ENCODE assay signal across 8 cellular contexts in genomic region chr14:20412876-20413784, GRCh38. TPM values are rescaled to one million over a fixed set of nuclear protein-coding genes. Genes with fewer than 3 reads are reported as not detected.
DNase-seq lines count a peak whose midpoint lies in the region; ATAC-seq and TF ChIP-seq lines count a peak whose summit lies in the region.

TSS of gene TEP1 (minus strand) at chr14:20413501. CDS start at chr14:20408439, 5,062 bp downstream.

- peak; percentile 63 for ATAC-seq in CD8-positive, alpha-beta T cell
- peak; percentile 69 for ATAC-seq in GM19467 (IDR thresholded peaks at IDR 0.05; ENCODE audit: unreplicated experiment)
- ATAC-seq in activated CD8-positive, alpha-beta memory T cell treated with anti-CD3 and anti-CD28 coated beads, Interleukin-2, amount 10 ng/mL, durations not matched to agents 7 days and 5 days: peak; percentile 93

- H3K4me2 ChIP-seq in mesendoderm (ENCODE audit: low read length): peak within 1 kb of the TSS; percentile 76

- peak; percentile 33 to 82 (median 69) for DNase-seq in CD8-positive, alpha-beta T cell
- DNase-seq in HUDEP-2 (lab: John Stamatoyannopoulos, UW; ENCODE audit: unreplicated experiment in 76 of 76) (peak in 68 of 76 experiments; percentile 8 to 75 (median 52)), NT2/D1 (ENCODE audit: low read depth, low spot score) (peak; percentile 46), endodermal cell (peak; percentile 93), mesendoderm (peak; percentile 92)
- DNase-seq in activated CD8-positive, alpha-beta memory T cell treated with anti-CD3 and anti-CD28 coated beads, Interleukin-2, amount 10 ng/mL, durations not matched to agents 7 days and 5 days: peak; percentile 86
- DNase-seq in stimulated activated CD8-positive, alpha-beta memory T cell treated with anti-CD3 and anti-CD28 coated beads, Interleukin-12 subunit alpha, Interleukin-12 subunit beta, amount 100 ng/mL, for 24 hours (ENCODE audit: extremely low read depth): peak; percentile 51

- no peaks in the 10 kb centered on the region for H3K27me3 Mint-ChIP-seq in CD8-positive, alpha-beta T cell (ENCODE audit: low read depth)
- no peaks in the 10 kb centered on the region for H3K27me3 Mint-ChIP-seq in activated CD8-positive, alpha-beta memory T cell treated with anti-CD3 and anti-CD28 coated beads, Interleukin-2, amount 10 ng/mL, durations not matched to agents 7 days and 5 days
- no peaks in the 10 kb centered on the region for H3K27me3 Mint-ChIP-seq in endodermal cell (ENCODE audit: insufficient read depth)

- H2BK5ac ChIP-seq in mesendoderm (ENCODE audit: low read length): peak within 1 kb of the TSS; percentile 44

- peak within 1 kb of the TSS; percentile 33 for H4K5ac ChIP-seq in mesendoderm (ENCODE audit: low read length)

- peak within 1 kb of the TSS; percentile 97 for H2BK15ac ChIP-seq in mesendoderm (replicated peaks; ENCODE audit: low read depth)

- no peak within 1 kb of the TSS for H2AK5ac ChIP-seq in mesendoderm (ENCODE audit: low read length)

- no peaks in the 10 kb centered on the region for H3K27me3 ChIP-seq in CD8-positive, alpha-beta T cell (ENCODE audit: insufficient read depth, low read length)
- H3K27me3 ChIP-seq in NT2/D1 (ENCODE audit: insufficient read depth, insufficient read length) (peaks cover 5% of the 10 kb centered on the region), endodermal cell (ENCODE audit: control insufficient read depth, insufficient read depth, low read length, poor library complexity, severe bottlenecking) (no peaks in the 10 kb centered on the region), mesendoderm (ENCODE audit: insufficient read depth, low read length, poor library complexity) (no peaks in the 10 kb centered on the region)

- peak within 1 kb of the TSS; percentile 91 for H3K56ac ChIP-seq in mesendoderm (ENCODE audit: low read length)

- H3K18ac ChIP-seq in mesendoderm (ENCODE audit: low read length): peak within 1 kb of the TSS; percentile 94

- H3K9me3 Mint-ChIP-seq in CD8-positive, alpha-beta T cell: no peaks in the 10 kb centered on the region
- no peaks in the 10 kb centered on the region for H3K9me3 Mint-ChIP-seq in activated CD8-positive, alpha-beta memory T cell treated with anti-CD3 and anti-CD28 coated beads, Interleukin-2, amount 10 ng/mL, durations not matched to agents 7 days and 5 days (ENCODE audit: low read depth)
- no peaks in the 10 kb centered on the region for H3K9me3 Mint-ChIP-seq in endodermal cell

- peak within 1 kb of the TSS; percentile 93 for H3K27ac Mint-ChIP-seq in CD8-positive, alpha-beta T cell
- H3K27ac Mint-ChIP-seq in activated CD8-positive, alpha-beta memory T cell treated with anti-CD3 and anti-CD28 coated beads, Interleukin-2, amount 10 ng/mL, durations not matched to agents 7 days and 5 days: peak within 1 kb of the TSS; percentile 97
- H3K27ac Mint-ChIP-seq in endodermal cell: peak within 1 kb of the TSS; percentile 92

- POLR2A ChIA-PET in CD8-positive, alpha-beta T cell (lab: Charles Lee): interaction anchor here (0.8 to 2.2 kb wide), 8 partner anchors 8 to 271 kb away, joined by 3 to 12 read pairs (median 4); partner anchors contain the start of genes APEX1, OSGEP, PARP2 and PIP4P1

- no peak within 1 kb of the TSS for H2BK120ac ChIP-seq in mesendoderm (ENCODE audit: low read depth, low read length)

- H3K4me1 ChIP-seq in CD8-positive, alpha-beta T cell (ENCODE audit: insufficient read depth, low read length): peaks cover 31% of the 10 kb centered on the region
- H3K4me1 ChIP-seq in NT2/D1 (ENCODE audit: insufficient read depth, insufficient read length): no peaks in the 10 kb centered on the region
- peaks cover 6% of the 10 kb centered on the region for H3K4me1 ChIP-seq in endodermal cell (ENCODE audit: control insufficient read depth, insufficient read depth, low read length)
- no peaks in the 10 kb centered on the region for H3K4me1 ChIP-seq in mesendoderm (ENCODE audit: control insufficient read depth, low read depth, low read length)

- H3K27ac ChIP-seq in CD8-positive, alpha-beta T cell (ENCODE audit: low read depth, low read length): peak within 1 kb of the TSS; percentile 80
- H3K27ac ChIP-seq in endodermal cell (ENCODE audit: low read depth, low read length): no peak within 1 kb of the TSS
- H3K27ac ChIP-seq in mesendoderm (ENCODE audit: low read depth, low read length): peak within 1 kb of the TSS; percentile 92

- H3K4me3 ChIP-seq in CD8-positive, alpha-beta T cell (ENCODE audit: low read depth, low read length): peak within 1 kb of the TSS; percentile 97
- H3K4me3 ChIP-seq in NT2/D1 (ENCODE audit: insufficient read length, low read depth) (peak within 1 kb of the TSS; percentile 83), endodermal cell (ENCODE audit: low read length) (peak within 1 kb of the TSS; percentile 98), mesendoderm (ENCODE audit: low read length) (peak within 1 kb of the TSS; percentile 65)

- H4K8ac ChIP-seq in mesendoderm (ENCODE audit: low read depth, low read length): peak within 1 kb of the TSS; percentile 76

- H3K4ac ChIP-seq in mesendoderm (ENCODE audit: low read depth, low read length): peak within 1 kb of the TSS; percentile 18

- peak within 1 kb of the TSS; percentile 91 for H3K4me3 Mint-ChIP-seq in CD8-positive, alpha-beta T cell
- peak within 1 kb of the TSS; percentile 94 for H3K4me3 Mint-ChIP-seq in activated CD8-positive, alpha-beta memory T cell treated with anti-CD3 and anti-CD28 coated beads, Interleukin-2, amount 10 ng/mL, durations not matched to agents 7 days and 5 days
- peak within 1 kb of the TSS; percentile 74 for H3K4me3 Mint-ChIP-seq in endodermal cell

- H3K23ac ChIP-seq in mesendoderm (ENCODE audit: low read length): peak within 1 kb of the TSS; percentile 11

- CTCF ChIA-PET in CD8-positive, alpha-beta T cell (lab: Charles Lee): interaction anchor here (0.8 to 3.7 kb wide), 9 partner anchors 8 to 269 kb away, joined by 3 to 42 read pairs (median 9); no protein-coding TSS in a partner anchor
- CTCF ChIA-PET in activated CD8-positive, alpha-beta memory T cell treated with anti-CD3 and anti-CD28 coated beads, Interleukin-2, amount 10 ng/mL, durations not matched to agents 7 days and 5 days (lab: Charles Lee): interaction anchor here (0.9 to 4.4 kb wide), 13 partner anchors 10 to 209 kb away, joined by 3 to 48 read pairs (median 5); partner anchors contain the start of genes APEX1, OSGEP, PARP2 and PIP4P1

- peaks cover 3% of the 10 kb centered on the region for H3K79me1 ChIP-seq in mesendoderm (ENCODE audit: low read length)

- H3K79me2 ChIP-seq in mesendoderm (ENCODE audit: control insufficient read depth, insufficient read depth, low read length): peaks cover 2% of the 10 kb centered on the region

- peaks cover 3% of the 10 kb centered on the region for H3K36me3 ChIP-seq in CD8-positive, alpha-beta T cell (ENCODE audit: insufficient read depth, low read length)
- peaks cover 3% of the 10 kb centered on the region for H3K36me3 ChIP-seq in NT2/D1 (ENCODE audit: insufficient read depth, insufficient read length, low read length)
- peaks cover under 1% of the 10 kb centered on the region for H3K36me3 ChIP-seq in endodermal cell (ENCODE audit: control insufficient read depth, insufficient read depth, low read length)
- no peaks in the 10 kb centered on the region for H3K36me3 ChIP-seq in mesendoderm (ENCODE audit: control insufficient read depth, insufficient read depth, low read length)

- peaks cover 48% of the 10 kb centered on the region for H3K4me1 Mint-ChIP-seq in CD8-positive, alpha-beta T cell (ENCODE audit: low read depth)
- H3K4me1 Mint-ChIP-seq in activated CD8-positive, alpha-beta memory T cell treated with anti-CD3 and anti-CD28 coated beads, Interleukin-2, amount 10 ng/mL, durations not matched to agents 7 days and 5 days: peaks cover 37% of the 10 kb centered on the region
- peaks cover 24% of the 10 kb centered on the region for H3K4me1 Mint-ChIP-seq in endodermal cell

- no peaks in the 10 kb centered on the region for H3K9me3 ChIP-seq in CD8-positive, alpha-beta T cell (ENCODE audit: low read length)
- H3K9me3 ChIP-seq in NT2/D1 (ENCODE audit: insufficient read depth, low read length) (no peaks in the 10 kb centered on the region), endodermal cell (ENCODE audit: control insufficient read depth, low read length) (no peaks in the 10 kb centered on the region)

- intact Hi-C loops in CD8-positive, alpha-beta T cell (cut with DNase I, micrococcal nuclease): loop anchor here (1.0 to 5.0 kb wide), 11 partner anchors 28 to 269 kb away; partner anchors contain the start of genes OSGEP (in 2 of the 2), PARP2 (in 2 of the 2), PIP4P1 (in 1 of the 2) and PNP (in 1 of the 2)

- H3K9ac ChIP-seq in NT2/D1 (ENCODE audit: insufficient read length, low read depth) (peak within 1 kb of the TSS; percentile 81), endodermal cell (ENCODE audit: extremely low read depth, low read length, poor library complexity, severe bottlenecking) (peak within 1 kb of the TSS; percentile 66), mesendoderm (ENCODE audit: low read length) (peak within 1 kb of the TSS; percentile 83)

- H3K36me3 Mint-ChIP-seq in CD8-positive, alpha-beta T cell: peaks cover 20% of the 10 kb centered on the region
- H3K36me3 Mint-ChIP-seq in activated CD8-positive, alpha-beta memory T cell treated with anti-CD3 and anti-CD28 coated beads, Interleukin-2, amount 10 ng/mL, durations not matched to agents 7 days and 5 days: peaks cover 16% of the 10 kb centered on the region
- H3K36me3 Mint-ChIP-seq in endodermal cell (ENCODE audit: low read depth): peaks cover 2% of the 10 kb centered on the region

- 0 to 1% methylated on average over 22 to 43 of the region's 44 CpGs for WGBS in endodermal cell (ENCODE audit: insufficient coverage in 1 of 2, insufficient read length in 1 of 2), 2 experiments
- no CpG with 5 or more reads among the region's 44 CpGs for WGBS in mesendoderm (ENCODE audit: extremely low coverage, insufficient coverage, low lambda C conversion rate)

- TF ChIP-seq CTCF in CD8-positive, alpha-beta T cell (IDR thresholded peaks at IDR 0.05): no peak
- no peak for TF ChIP-seq CTCF in endodermal cell (conservative IDR thresholded peaks at IDR 0.05)

RNA-seq across cellular contexts. Expression of gene TEP1, which starts in this region (rescaled TPM):
- total RNA-seq in CD8-positive, alpha-beta T cell: 10 to 100 TPM; 16.9 to 20.2 TPM
- 10 to 100 TPM; 44.9 to 52.9 TPM for total RNA-seq in activated CD8-positive, alpha-beta memory T cell treated with anti-CD3 and anti-CD28 coated beads, Interleukin-2, amount 10 ng/mL, durations not matched to agents 7 days and 5 days
- 10 to 100 TPM; 33.8 to 34.0 TPM for total RNA-seq in endodermal cell
- polyA plus RNA-seq in endodermal cell (2013, experiment 1 of 2): 8.8 TPM
- polyA plus RNA-seq in endodermal cell (2013, experiment 2 of 2): 9.9 TPM
- 5.2 TPM for polyA plus RNA-seq in mesendoderm (2013, experiment 1 of 2)
- polyA plus RNA-seq in mesendoderm (2013, experiment 2 of 2): 4.5 TPM
